In the genomic region with DNA sequence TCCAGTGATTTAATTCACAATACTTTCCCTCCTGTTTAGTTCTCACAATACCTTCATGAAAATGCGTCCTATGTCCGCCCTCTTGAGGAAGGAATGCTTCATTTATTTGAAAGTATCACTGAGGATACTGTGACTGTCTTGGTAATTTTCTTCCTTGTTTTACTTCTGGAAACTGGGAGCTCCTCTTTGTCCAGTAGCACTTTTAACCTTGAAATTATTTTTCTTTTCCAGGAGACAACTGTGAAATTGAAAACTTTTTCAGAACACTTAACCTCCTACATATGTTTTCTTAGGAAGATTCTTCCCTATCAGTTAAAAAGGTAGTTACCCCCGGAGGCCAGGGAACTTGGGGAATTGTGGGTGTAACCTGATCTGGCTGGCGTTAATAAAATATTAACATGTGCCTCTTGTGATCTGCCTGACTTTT, we compare ENCODE assay signal across 8 cellular contexts. TPM values are rescaled to one million over a fixed set of nuclear protein-coding genes. Genes with fewer than 3 reads are reported as not detected.
A peak's percentile ranks its signal among the peaks of the same experiment; 100 is the strongest.
DNase-seq lines count a peak whose midpoint lies in the region; ATAC-seq and TF ChIP-seq lines count a peak whose summit lies in the region.

No MANE protein-coding gene starts in this region.

- peak; percentile 85 for TF ChIP-seq CTCF in glutamatergic neuron (IDR thresholded peaks at IDR 0.05; ENCODE audit: partially characterized antibody, unreplicated experiment)

- DNase-seq in DMS153 treated with DMSO at 0.1 percent for 48 hours (lab: John Stamatoyannopoulos, UW; ENCODE audit: unreplicated experiment) (peak; percentile 27), DMS153 (lab: John Stamatoyannopoulos, UW) (no peak), SK-N-MC (ENCODE audit: low read depth, low spot score) (peak; percentile 52), glutamatergic neuron (no peak), renal cortical epithelial cell (ENCODE audit: low read depth) (peak; percentile 87)
- DNase-seq in activated CD4-positive, CD25-positive, alpha-beta regulatory T cell (lab: John Stamatoyannopoulos, UW), result no peak

- H3K27ac Mint-ChIP-seq in glutamatergic neuron (ENCODE audit: unreplicated experiment), result no peak overlapping the region

- no peaks in the 10 kb centered on the region for H3K9me3 ChIP-seq in SK-N-MC (ENCODE audit: low read depth, low read length)

- peak overlapping the region; percentile 59 for H3K4me3 ChIP-seq in SK-N-MC

- ATAC-seq in HG03442 (IDR thresholded peaks at IDR 0.05; ENCODE audit: unreplicated experiment), result no peak
- ATAC-seq in HG03095 (IDR thresholded peaks at IDR 0.05; ENCODE audit: unreplicated experiment), result no peak

- H3K36me3 Mint-ChIP-seq in glutamatergic neuron (ENCODE audit: unreplicated experiment), result peaks cover 10% of the 10 kb centered on the region

- H3K4me1 Mint-ChIP-seq in glutamatergic neuron (ENCODE audit: low read depth, unreplicated experiment), result peaks cover 12% of the 10 kb centered on the region

- H3K9ac ChIP-seq in SK-N-MC (ENCODE audit: insufficient read length), result peak overlapping the region; percentile 41

- no peak overlapping the region for H3K4me3 Mint-ChIP-seq in glutamatergic neuron (ENCODE audit: unreplicated experiment)

- peak overlapping the region; percentile 65 for H3K27ac ChIP-seq in SK-N-MC

- H3K9me3 Mint-ChIP-seq in glutamatergic neuron (ENCODE audit: unreplicated experiment), result no peaks in the 10 kb centered on the region

- peaks cover 27% of the 10 kb centered on the region; the same call in 1 of the 2 replicates for H3K36me3 ChIP-seq in SK-N-MC (ENCODE audit: insufficient read depth, low read length)

- no peaks in the 10 kb centered on the region for H3K27me3 Mint-ChIP-seq in glutamatergic neuron (ENCODE audit: unreplicated experiment)

RNA-seq across cellular contexts. Expression of a gene that starts 30.5 kb away (rescaled TPM):
- total RNA-seq in glutamatergic neuron (ENCODE audit: unreplicated experiment), result 55.3 TPM
- 24.0 and 49.9 TPM in 2 replicates for total RNA-seq in renal cortical epithelial cell

RNA-seq across cellular contexts. Expression of a gene that starts 58.9 kb away (rescaled TPM):
- total RNA-seq in glutamatergic neuron (ENCODE audit: unreplicated experiment) (4.2 TPM), renal cortical epithelial cell (1.0 and 6.8 TPM in 2 replicates)

Comparison
In these comparisons a context has a peak if more than half of its experiments do, and no peak if none do; other contexts are left out.
1. DNase-seq: peak in DMS153 treated with DMSO at 0.1 percent for 48 hours (single experiment), SK-N-MC (single experiment) and renal cortical epithelial cell (single experiment); none in DMS153 (single experiment), glutamatergic neuron (single experiment) and activated CD4-positive, CD25-positive, alpha-beta regulatory T cell (0 of 4).